ENCODE assay signal across 15 cellular contexts in the genomic region with DNA sequence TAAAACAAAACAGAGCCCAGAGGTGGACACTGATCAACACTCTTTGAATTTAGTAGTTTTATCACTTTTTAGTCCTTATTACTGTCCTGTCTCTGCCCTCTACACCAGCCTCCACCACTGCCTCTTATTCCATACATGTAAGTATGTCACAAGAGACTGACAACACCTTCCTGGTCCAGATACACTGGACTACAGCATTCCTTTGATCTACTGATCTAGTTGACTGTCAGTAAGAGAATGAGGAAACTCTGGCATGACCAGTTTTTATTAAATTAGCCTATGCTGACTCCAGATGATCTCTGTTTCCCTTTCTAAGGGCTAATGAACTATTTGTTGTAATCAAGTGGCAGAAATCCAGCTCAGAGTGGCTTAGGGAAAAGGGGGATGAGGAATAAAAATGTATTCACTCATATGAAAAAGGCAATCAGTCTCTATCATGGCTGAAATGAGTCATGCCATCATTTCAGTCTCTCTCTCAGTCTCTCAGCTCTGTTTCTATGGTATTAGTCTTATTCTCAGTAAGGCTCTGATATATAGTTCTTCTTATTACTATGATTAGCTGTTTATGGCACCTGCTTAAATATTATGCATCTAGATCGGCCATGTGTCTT. TPM values are rescaled to one million over a fixed set of nuclear protein-coding genes. Genes with fewer than 3 reads are reported as not detected.
DNase-seq lines count a peak whose midpoint lies in the region; ATAC-seq and TF ChIP-seq lines count a peak whose summit lies in the region.
"Had no signal": no experiment of that assay in that cellular context is flagged by ENCODE, and none has a peak within 500 bp of the region (broad histone marks: within the 10 kb centered on the region; RNA-seq: fewer than 3 reads in every experiment).

No MANE protein-coding gene starts in this region.

- H3K4me3 ChIP-seq in right cardiac atrium (ENCODE audit: low read length) (no peak overlapping the region), vagina (no peak overlapping the region)
- H3K4me3 ChIP-seq: lung, MG63 had no signal

- H3K9me3 Mint-ChIP-seq in osteocyte (ENCODE audit: unreplicated experiment), result no peaks in the 10 kb centered on the region

- no peaks in the 10 kb centered on the region for H3K27me3 Mint-ChIP-seq in osteocyte (ENCODE audit: unreplicated experiment)

- peaks cover 40% of the 10 kb centered on the region for H3K4me1 Mint-ChIP-seq in osteocyte (ENCODE audit: unreplicated experiment)

- H3K27me3 ChIP-seq in right cardiac atrium (ENCODE audit: control insufficient read depth, insufficient read depth) (no peaks in the 10 kb centered on the region), vagina (no peaks in the 10 kb centered on the region)
- H3K27me3 ChIP-seq: MG63 had no signal

- DNase-seq in right cardiac atrium (no peak), left ventricle myocardium superior (no peak), dermis microvascular lymphatic vessel endothelial cell (ENCODE audit: low read depth in 2 of 2) (peak; percentile 42 to 48), osteocyte (ENCODE audit: extremely low spot score, unreplicated experiment) (no peak), vagina (ENCODE audit: extremely low spot score in 2 of 2) (peak in 1 of 2 donors; percentile 3)
- DNase-seq in stimulated activated CD4-positive, alpha-beta T cell treated with anti-CD3 and anti-CD28 coated beads, Interleukin-4, amount 100 ng/mL, for 24 hours, result no peak
- DNase-seq: activated CD4-positive, alpha-beta T cell treated with anti-CD3 and anti-CD28 coated beads for 4 hours; activated gamma-delta T cell; hypothalamus; MG63; stimulated activated CD4-positive, alpha-beta T cell treated with anti-CD3 and anti-CD28 coated beads, Interleukin-1b, Interleukin-23, amount 100 ng/mL, for 48 hours had no signal

- ATAC-seq in right cardiac atrium (no peak), left ventricle myocardium superior (no peak), GM18909 (IDR thresholded peaks at IDR 0.05; ENCODE audit: poor library complexity, unreplicated experiment) (no peak), HG02588 (IDR thresholded peaks at IDR 0.05; ENCODE audit: unreplicated experiment) (no peak)

- H3K27ac ChIP-seq in right cardiac atrium (ENCODE audit: low read length) (peak overlapping the region; percentile 54), vagina (peak overlapping the region; percentile 3)

- TF ChIP-seq CTCF in osteocyte (IDR thresholded peaks at IDR 0.05), result no peak
- TF ChIP-seq CTCF in vagina (IDR thresholded peaks at IDR 0.05), result no peak

- H3K36me3 Mint-ChIP-seq in osteocyte (ENCODE audit: unreplicated experiment), result peaks cover 2% of the 10 kb centered on the region

- H3K4me1 ChIP-seq in right cardiac atrium (ENCODE audit: control insufficient read depth, insufficient read depth, low read length) (peaks cover 2% of the 10 kb centered on the region), vagina (peaks cover 44% of the 10 kb centered on the region)

- H3K27ac Mint-ChIP-seq in osteocyte (ENCODE audit: unreplicated experiment), result peak overlapping the region; percentile 76
- H3K27ac Mint-ChIP-seq: B cell had no signal

- intact Hi-C loops in right cardiac atrium (cut with DNase I) (no loop called here), left ventricle myocardium superior (cut with micrococcal nuclease) (no loop called here), vagina (cut with DNase I) (no loop called here)

- H3K9me3 ChIP-seq in right cardiac atrium (ENCODE audit: control insufficient read depth, low read length) (no peaks in the 10 kb centered on the region), vagina (no peaks in the 10 kb centered on the region)

- 97% methylated on average over 1 of the region's 1 CpG for WGBS in right cardiac atrium

- H3K4me3 Mint-ChIP-seq in osteocyte (ENCODE audit: unreplicated experiment), result no peak overlapping the region
- H3K4me3 Mint-ChIP-seq: B cell had no signal

- no peaks in the 10 kb centered on the region for H3K36me3 ChIP-seq in vagina
- H3K36me3 ChIP-seq: MG63 had no signal

- no peak for TF ChIP-seq POLR2A in vagina (IDR thresholded peaks at IDR 0.05)

RNA-seq across cellular contexts. Expression of a gene that starts 5.5 kb away (rescaled TPM):
- total RNA-seq in right cardiac atrium (10 to 100 TPM; 20.6 to 25.7 (median 23.2) TPM), left ventricle myocardium superior (32.8 TPM), dermis microvascular lymphatic vessel endothelial cell (8.3 and 20.6 TPM in 2 replicates), osteocyte (8.9 and 10.5 TPM in 2 replicates), vagina (17.7 TPM)
- 10.4 TPM for polyA plus RNA-seq in right cardiac atrium

RNA-seq across cellular contexts. Expression of a gene that starts 35.6 kb away (rescaled TPM):
- total RNA-seq in right cardiac atrium (100 to 1,000 TPM; 197 to 433 (median 236) TPM), left ventricle myocardium superior (214 TPM), dermis microvascular lymphatic vessel endothelial cell (302 and 317 TPM in 2 replicates), osteocyte (278 and 282 TPM in 2 replicates), vagina (223 TPM)
- 74.5 TPM for polyA plus RNA-seq in right cardiac atrium

Comparison
In these comparisons a context has a peak if more than half of its experiments do, and no peak if none do; other contexts are left out.
1. DNase-seq: peak in dermis microvascular lymphatic vessel endothelial cell (2 of 2); none in right cardiac atrium (0 of 3), left ventricle myocardium superior (single experiment), osteocyte (single experiment) and stimulated activated CD4-positive, alpha-beta T cell treated with anti-CD3 and anti-CD28 coated beads, Interleukin-4, amount 100 ng/mL, for 24 hours (single experiment).